ENCODE assay signal across 9 cellular contexts in genomic region chr3:125163739-125164601, GRCh38. TPM values are rescaled to one million over a fixed set of nuclear protein-coding genes. Genes with fewer than 3 reads are reported as not detected.
A peak's percentile ranks its signal among the peaks of the same experiment; 100 is the strongest.
DNase-seq lines count a peak whose midpoint lies in the region; ATAC-seq and TF ChIP-seq lines count a peak whose summit lies in the region.
"Had no signal": no experiment of that assay in that cellular context is flagged by ENCODE, and none has a peak within 500 bp of the region (broad histone marks: within the 10 kb centered on the region; RNA-seq: fewer than 3 reads in every experiment).

No MANE protein-coding gene starts in this region.

- no peak for ATAC-seq in HG02571 (IDR thresholded peaks at IDR 0.05; ENCODE audit: unreplicated experiment)
- ATAC-seq in HG03135 (IDR thresholded peaks at IDR 0.05; ENCODE audit: unreplicated experiment), result no peak

- H3K4me1 ChIP-seq in endodermal cell (ENCODE audit: control insufficient read depth, insufficient read depth, low read length) (no peaks in the 10 kb centered on the region), uterus (no peaks in the 10 kb centered on the region)

- no peaks in the 10 kb centered on the region for H3K27me3 Mint-ChIP-seq in endodermal cell (ENCODE audit: insufficient read depth)

- no peaks in the 10 kb centered on the region for H3K9me3 Mint-ChIP-seq in endodermal cell
- H3K9me3 Mint-ChIP-seq: activated CD4-positive, alpha-beta T cell treated with anti-CD3 and anti-CD28 coated beads, Interleukin-2, amount 10 ng/mL, durations not matched to agents 24 days and 14 days had no signal

- in situ Hi-C loops in GM13977 (cut with MboI; ENCODE audit: low pct_unique_long_range_greater_than_20kb, low sequenced_read_pairs, unreplicated experiment), result no loop called here

- no peak overlapping the region for H3K4me3 Mint-ChIP-seq in endodermal cell
- H3K4me3 Mint-ChIP-seq: activated CD4-positive, alpha-beta T cell treated with anti-CD3 and anti-CD28 coated beads, Interleukin-2, amount 10 ng/mL, durations not matched to agents 24 days and 14 days had no signal

- H3K4me3 ChIP-seq in LNCaP clone FGC (ENCODE audit: low read depth, low read length) (no peak overlapping the region), endodermal cell (ENCODE audit: low read length) (no peak overlapping the region), uterus (no peak overlapping the region)

- DNase-seq in GM13977 (ENCODE audit: low spot score) (no peak), LNCaP clone FGC (ENCODE audit: low read depth) (peak; percentile 63), endodermal cell (peak; percentile 89), pons (ENCODE audit: low spot score) (peak; percentile 55), uterus (no peak), NCI-H2171 (lab: John Stamatoyannopoulos, UW) (no peak)
- DNase-seq: activated CD4-positive, alpha-beta T cell treated with anti-CD3 and anti-CD28 coated beads, Interleukin-2, amount 10 ng/mL, durations not matched to agents 24 days and 14 days had no signal

- H3K27ac Mint-ChIP-seq in endodermal cell, result no peak overlapping the region
- H3K27ac Mint-ChIP-seq: activated CD4-positive, alpha-beta T cell treated with anti-CD3 and anti-CD28 coated beads, Interleukin-2, amount 10 ng/mL, durations not matched to agents 24 days and 14 days had no signal

- H3K27ac ChIP-seq in endodermal cell (ENCODE audit: low read depth, low read length), result no peak overlapping the region
- no peak overlapping the region for H3K27ac ChIP-seq in uterus

- TF ChIP-seq CTCF in GM13977 (IDR thresholded peaks at IDR 0.05; ENCODE audit: extremely low read depth, insufficient read depth, missing control alignments) (peak; percentile 35), LNCaP clone FGC (IDR thresholded peaks at IDR 0.05; ENCODE audit: control insufficient read depth, extremely low read depth, insufficient read depth) (peak; percentile 15; the same call in 1 of the 2 replicates), endodermal cell (conservative IDR thresholded peaks at IDR 0.05) (peak; percentile 72), uterus (IDR thresholded peaks at IDR 0.05) (no peak)

- H3K4me1 Mint-ChIP-seq in endodermal cell, result peaks cover 11% of the 10 kb centered on the region

- no peaks in the 10 kb centered on the region for H3K36me3 Mint-ChIP-seq in endodermal cell (ENCODE audit: low read depth)

- no peak for TF ChIP-seq POLR2A in uterus (IDR thresholded peaks at IDR 0.05)

- H3K36me3 ChIP-seq in endodermal cell (ENCODE audit: control insufficient read depth, insufficient read depth, low read length) (no peaks in the 10 kb centered on the region), uterus (no peaks in the 10 kb centered on the region)

- no peaks in the 10 kb centered on the region for H3K9me3 ChIP-seq in endodermal cell (ENCODE audit: control insufficient read depth, low read length)
- H3K9me3 ChIP-seq in uterus, result no peaks in the 10 kb centered on the region

- intact Hi-C loops in uterus (cut with DNase I; ENCODE audit: low total_unique reads), result loop anchor here (10.0 kb wide), 1 partner anchor 229 kb away; the partner anchor contains the start of gene MUC13

- H3K9ac ChIP-seq in endodermal cell (ENCODE audit: extremely low read depth, low read length, poor library complexity, severe bottlenecking), result no peak overlapping the region

- WGBS in endodermal cell (ENCODE audit: insufficient coverage in 1 of 2, insufficient read length in 1 of 2), 2 experiments, result 76 to 78% methylated on average over 11 to 15 of the region's 15 CpGs

- no peaks in the 10 kb centered on the region for H3K27me3 ChIP-seq in endodermal cell (ENCODE audit: control insufficient read depth, insufficient read depth, low read length, poor library complexity, severe bottlenecking)
- H3K27me3 ChIP-seq in uterus, result no peaks in the 10 kb centered on the region

RNA-seq across cellular contexts. Expression of gene SLC12A8, which starts 48.6 kb away (rescaled TPM):
- total RNA-seq in endodermal cell (10 to 100 TPM; 17.3 to 18.6 TPM), uterus (1 to 10 TPM in 1 of 4 donors, under 1 TPM in 2, not detected in 1; 0.26 to 4.7 (median 0.58) TPM)
- 4.2 TPM for polyA plus RNA-seq in endodermal cell (2013, experiment 1 of 2)
- 4.1 TPM for polyA plus RNA-seq in endodermal cell (2013, experiment 2 of 2)

Comparison
In these comparisons a context has a peak if more than half of its experiments do, and no peak if none do; other contexts are left out.
1. DNase-seq: peak in LNCaP clone FGC (single experiment), endodermal cell (single experiment) and pons (single experiment); none in GM13977 (single experiment), uterus (0 of 2) and NCI-H2171 (single experiment).
2. CTCF ChIP-seq: peak in GM13977 (single experiment), LNCaP clone FGC (single experiment) and endodermal cell (single experiment); none in uterus (0 of 4).